In the genomic region with DNA sequence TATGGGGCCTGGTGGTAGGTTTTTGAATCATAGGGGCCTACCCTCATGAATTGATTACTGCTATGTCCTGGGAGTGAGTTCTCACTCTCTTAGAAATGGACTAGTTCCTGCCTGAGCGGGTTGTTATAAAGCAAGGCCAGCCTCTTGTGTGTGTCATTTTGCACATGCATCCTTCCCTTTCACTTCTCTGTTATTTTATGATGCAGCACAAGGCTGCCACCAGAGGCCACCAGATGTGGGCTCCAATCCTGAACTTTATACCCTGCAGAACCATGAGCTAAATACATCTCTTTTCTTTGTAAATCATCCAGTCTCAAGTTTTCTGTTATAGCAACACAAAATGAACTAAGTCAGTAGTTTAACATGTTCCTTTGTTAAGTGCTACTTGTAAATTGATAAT, we compare ENCODE assay signal across 1 cellular context.
TF ChIP-seq lines count a peak whose summit lies in the region.

No MANE protein-coding gene starts in this region.

TF ChIP-seq in HCT116, 20 proteins besides CTCF, POLR2A, EP300 and RAD21:
- TF ChIP-seq CEBPB (IDR thresholded peaks at IDR 0.05; ENCODE audit: low read depth) (no peak), FOSL1 (IDR thresholded peaks at IDR 0.05; ENCODE audit: low read depth) (no peak), SRF (IDR thresholded peaks at IDR 0.05; ENCODE audit: low read depth) (no peak), TCF7L2 (IDR thresholded peaks at IDR 0.05; ENCODE audit: borderline replicate concordance, extremely low read depth, insufficient read depth, insufficient read length) (no peak)
- TF ChIP-seq, protein P1, sequence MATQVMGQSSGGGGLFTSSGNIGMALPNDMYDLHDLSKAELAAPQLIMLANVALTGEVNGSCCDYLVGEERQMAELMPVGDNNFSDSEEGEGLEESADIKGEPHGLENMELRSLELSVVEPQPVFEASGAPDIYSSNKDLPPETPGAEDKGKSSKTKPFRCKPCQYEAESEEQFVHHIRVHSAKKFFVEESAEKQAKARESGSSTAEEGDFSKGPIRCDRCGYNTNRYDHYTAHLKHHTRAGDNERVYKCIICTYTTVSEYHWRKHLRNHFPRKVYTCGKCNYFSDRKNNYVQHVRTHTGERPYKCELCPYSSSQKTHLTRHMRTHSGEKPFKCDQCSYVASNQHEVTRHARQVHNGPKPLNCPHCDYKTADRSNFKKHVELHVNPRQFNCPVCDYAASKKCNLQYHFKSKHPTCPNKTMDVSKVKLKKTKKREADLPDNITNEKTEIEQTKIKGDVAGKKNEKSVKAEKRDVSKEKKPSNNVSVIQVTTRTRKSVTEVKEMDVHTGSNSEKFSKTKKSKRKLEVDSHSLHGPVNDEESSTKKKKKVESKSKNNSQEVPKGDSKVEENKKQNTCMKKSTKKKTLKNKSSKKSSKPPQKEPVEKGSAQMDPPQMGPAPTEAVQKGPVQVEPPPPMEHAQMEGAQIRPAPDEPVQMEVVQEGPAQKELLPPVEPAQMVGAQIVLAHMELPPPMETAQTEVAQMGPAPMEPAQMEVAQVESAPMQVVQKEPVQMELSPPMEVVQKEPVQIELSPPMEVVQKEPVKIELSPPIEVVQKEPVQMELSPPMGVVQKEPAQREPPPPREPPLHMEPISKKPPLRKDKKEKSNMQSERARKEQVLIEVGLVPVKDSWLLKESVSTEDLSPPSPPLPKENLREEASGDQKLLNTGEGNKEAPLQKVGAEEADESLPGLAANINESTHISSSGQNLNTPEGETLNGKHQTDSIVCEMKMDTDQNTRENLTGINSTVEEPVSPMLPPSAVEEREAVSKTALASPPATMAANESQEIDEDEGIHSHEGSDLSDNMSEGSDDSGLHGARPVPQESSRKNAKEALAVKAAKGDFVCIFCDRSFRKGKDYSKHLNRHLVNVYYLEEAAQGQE (IDR thresholded peaks at IDR 0.05; ENCODE audit: low read depth), result no peak
